Comparison of ENCODE assay signal across 22 cellular contexts in the genomic region with DNA sequence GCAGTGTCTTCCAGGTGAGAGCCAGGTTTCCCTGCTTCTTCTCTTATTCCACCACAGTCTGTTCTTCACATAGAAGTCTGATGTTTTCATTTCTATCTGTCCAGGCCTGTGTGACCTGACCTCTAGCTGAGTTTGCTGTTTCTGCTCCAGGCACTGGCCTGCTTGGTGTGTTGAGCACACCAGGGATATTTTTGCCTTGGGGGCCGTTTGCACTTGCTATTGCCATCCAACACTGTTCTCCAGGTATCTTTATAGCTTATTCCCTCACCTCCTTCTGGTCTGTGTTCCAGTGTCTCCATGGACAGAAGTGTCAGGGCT. TPM values are rescaled to one million over a fixed set of nuclear protein-coding genes. Genes with fewer than 3 reads are reported as not detected.
DNase-seq lines count a peak whose midpoint lies in the region; ATAC-seq and TF ChIP-seq lines count a peak whose summit lies in the region.
"Had no signal": no experiment of that assay in that cellular context is flagged by ENCODE, and none has a peak within 500 bp of the region (broad histone marks: within the 10 kb centered on the region; RNA-seq: fewer than 3 reads in every experiment).

No MANE protein-coding gene starts in this region.

- no peak overlapping the region for H3K9ac ChIP-seq in mammary epithelial cell (ENCODE audit: insufficient read depth, low read length)

- no peak overlapping the region for H3K4me2 ChIP-seq in mammary epithelial cell (ENCODE audit: insufficient read depth, low read depth, low read length)
- H3K4me2 ChIP-seq: smooth muscle cell had no signal

- no peaks in the 10 kb centered on the region for H3K27me3 ChIP-seq in breast epithelium
- no peaks in the 10 kb centered on the region for H3K27me3 ChIP-seq in mammary epithelial cell (ENCODE audit: insufficient read depth, low read length)
- no peaks in the 10 kb centered on the region for H3K27me3 ChIP-seq in right atrium auricular region
- no peaks in the 10 kb centered on the region for H3K27me3 ChIP-seq in vagina

- 0% methylated on average over 1 of the region's 1 CpG for WGBS in mammary epithelial cell (ENCODE audit: low coverage, missing lambda C conversion rate)

- no peaks in the 10 kb centered on the region for H4K20me1 ChIP-seq in mammary epithelial cell (ENCODE audit: insufficient read depth, low read length)

- BruUV-seq in mammary epithelial cell (replicated peaks; lab: Mats Ljungman, UMichigan): no TSS peak

- no peak for DNase-seq in breast epithelium (ENCODE audit: low spot score in 2 of 2)
- DNase-seq in mammary epithelial cell: no peak
- no peak for DNase-seq in right atrium auricular region (ENCODE audit: low spot score)
- DNase-seq in sciatic nerve (ENCODE audit: low spot score): no peak
- DNase-seq in vagina (ENCODE audit: extremely low spot score in 2 of 2): no peak
- no peak for DNase-seq in NCI-H2196 (lab: John Stamatoyannopoulos, UW; ENCODE audit: unreplicated experiment)
- no peak for DNase-seq in posterior vena cava (ENCODE audit: low spot score)
- DNase-seq: activated CD4-positive, alpha-beta memory T cell treated with anti-CD3 and anti-CD28 coated beads for 36 hours; activated CD4-positive, alpha-beta T cell treated with anti-CD3 and anti-CD28 coated beads for 1 hour; activated naive CD4-positive, alpha-beta T cell; Caco-2; cerebellar nuclear complex; Kasumi-1; naive thymus-derived CD8-positive, alpha-beta T cell; NCI-H526 treated with DMSO at 0.1 percent for 48 hours; SHP77; stimulated activated naive CD8-positive, alpha-beta T cell treated with anti-CD3 and anti-CD28 coated beads, Interleukin-15, Interleukin-2, amounts not matched to agents 100 U/mL and 50 U/mL, for 24 hours had no signal

- TF ChIP-seq CTCF in breast epithelium (IDR thresholded peaks at IDR 0.05) (no peak), mammary epithelial cell (conservative IDR thresholded peaks at IDR 0.05 in 1 of 2, IDR thresholded peaks at IDR 0.05 in 1 of 2; ENCODE audit: extremely low read depth in 1 of 2, insufficient read depth in 1 of 2, low read depth in 1 of 2, low read length in 2 of 2) (no peak), right atrium auricular region (IDR thresholded peaks at IDR 0.05) (no peak), vagina (IDR thresholded peaks at IDR 0.05) (no peak)

- H3K9me3 ChIP-seq in breast epithelium: no peaks in the 10 kb centered on the region
- no peaks in the 10 kb centered on the region for H3K9me3 ChIP-seq in mammary epithelial cell (replicated peaks; ENCODE audit: insufficient read depth, low read length)
- H3K9me3 ChIP-seq in right atrium auricular region: no peaks in the 10 kb centered on the region
- H3K9me3 ChIP-seq in vagina: no peaks in the 10 kb centered on the region
- H3K9me3 ChIP-seq: Caco-2, HAP-1 had no signal

- H3K4me3 ChIP-seq in breast epithelium (no peak overlapping the region), mammary epithelial cell (replicated peaks in 1 of 3; ENCODE audit: insufficient read depth in 1 of 3, low read depth in 2 of 3, low read length in 3 of 3) (no peak overlapping the region), right atrium auricular region (no peak overlapping the region), vagina (no peak overlapping the region)
- H3K4me3 ChIP-seq: HAP-1, smooth muscle cell had no signal

- in situ Hi-C loops in mammary epithelial cell (cut with MboI; ENCODE audit: low sequenced_read_pairs in 2 of 2): no loop called here

- H3K36me3 ChIP-seq in breast epithelium (no peaks in the 10 kb centered on the region), mammary epithelial cell (ENCODE audit: insufficient read depth, low read length) (no peaks in the 10 kb centered on the region), right atrium auricular region (no peaks in the 10 kb centered on the region), vagina (no peaks in the 10 kb centered on the region)
- H3K36me3 ChIP-seq: HAP-1 had no signal

- peaks cover 58% of the 10 kb centered on the region for H3K79me2 ChIP-seq in mammary epithelial cell (ENCODE audit: insufficient read depth, low read length)

- no peak overlapping the region for H2AFZ ChIP-seq in mammary epithelial cell (ENCODE audit: low read depth, low read length)

- H3K27ac ChIP-seq in breast epithelium (peak overlapping the region; percentile 68 to 83), mammary epithelial cell (ENCODE audit: insufficient read depth, low read depth, low read length) (no peak overlapping the region), right atrium auricular region (peak overlapping the region; percentile 46 to 57), vagina (peak overlapping the region; percentile 70)
- H3K27ac ChIP-seq: 22Rv1 had no signal

- H3K4me1 ChIP-seq in breast epithelium (peaks cover 0 to 13% of the 10 kb centered on the region in 2 donors), mammary epithelial cell (ENCODE audit: insufficient read depth, low read length) (peaks cover 11% of the 10 kb centered on the region), right atrium auricular region (peaks cover 0 to 71% of the 10 kb centered on the region in 2 donors), vagina (peaks cover 70% of the 10 kb centered on the region)
- H3K4me1 ChIP-seq: Caco-2, HAP-1 had no signal

- CTCF ChIA-PET in mammary epithelial cell (lab: Charles Lee; ENCODE audit: low non-redundant PET): no interaction called here

- TF ChIP-seq POLR2A in breast epithelium (IDR thresholded peaks at IDR 0.05) (no peak), vagina (IDR thresholded peaks at IDR 0.05) (no peak)

- intact Hi-C loops in breast epithelium (cut with DNase I; ENCODE audit: low total_unique reads) (no loop called here), mammary epithelial cell (cut with micrococcal nuclease) (no loop called here), sciatic nerve (cut with DNase I) (no loop called here), vagina (cut with DNase I) (no loop called here), posterior vena cava (cut with DNase I) (loop anchor here in 1 of 2 donors (10.0 kb wide), 1 partner anchor 372 kb away; no protein-coding TSS in a partner anchor)

- ATAC-seq in sciatic nerve: peak; percentile 15
- no peak for ATAC-seq in GM21381 (IDR thresholded peaks at IDR 0.05; ENCODE audit: unreplicated experiment)
- ATAC-seq: naive thymus-derived CD8-positive, alpha-beta T cell; PC-3; stimulated activated naive CD8-positive, alpha-beta T cell treated with anti-CD3 and anti-CD28 coated beads, Interleukin-15, Interleukin-2, amounts not matched to agents 100 U/mL and 50 U/mL, for 24 hours had no signal

- dilution Hi-C loops in mammary epithelial cell (cut with HindIII; ENCODE audit: low sequenced_read_pairs): no loop called here

RNA-seq across cellular contexts. Expression of gene MRTFB, which starts 41.4 kb away (rescaled TPM):
- total RNA-seq in breast epithelium (100 to 1,000 TPM in 1 of 3 donors, 10 to 100 TPM in 2; 49.9 to 115 (median 83.6) TPM), mammary epithelial cell (10 to 100 TPM; 22.8 to 33.8 TPM), right atrium auricular region (10 to 100 TPM; 38.6 to 46.5 TPM), sciatic nerve (72.0 TPM), vagina (103 TPM), posterior vena cava (10 to 100 TPM; 41.0 to 42.0 TPM)
- polyA plus RNA-seq in mammary epithelial cell: 9.2 TPM
- polyA minus RNA-seq in mammary epithelial cell: 62.2 TPM
